In the genomic region with DNA sequence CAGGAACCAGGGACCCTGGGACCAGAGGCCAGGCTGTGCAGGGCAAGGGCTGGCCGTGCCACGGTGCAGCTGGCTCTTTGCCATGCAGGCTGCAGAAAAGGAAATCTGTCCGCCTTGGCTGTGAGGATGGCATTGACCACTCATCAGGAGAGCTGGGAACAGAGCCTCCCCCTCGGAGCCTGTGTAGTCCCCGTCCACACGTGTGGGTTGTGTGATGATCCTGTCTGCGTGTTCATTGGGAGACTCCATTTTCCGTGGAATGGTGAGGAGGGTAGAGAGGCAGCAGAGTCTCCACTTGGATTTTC, we compare ENCODE assay signal across 12 cellular contexts. TPM values are rescaled to one million over a fixed set of nuclear protein-coding genes. Genes with fewer than 3 reads are reported as not detected.
A peak's percentile ranks its signal among the peaks of the same experiment; 100 is the strongest.
DNase-seq lines count a peak whose midpoint lies in the region; ATAC-seq, FAIRE-seq and TF ChIP-seq lines count a peak whose summit lies in the region.
"Had no signal": no experiment of that assay in that cellular context is flagged by ENCODE, and none has a peak within 500 bp of the region (broad histone marks: within the 10 kb centered on the region; RNA-seq: fewer than 3 reads in every experiment).

No MANE protein-coding gene starts in this region.

- no peak for TF ChIP-seq CTCF in SK-N-SH (IDR thresholded peaks at IDR 0.05)
- TF ChIP-seq CTCF in K562 (IDR thresholded peaks at IDR 0.05 in 2 of 3, conservative IDR thresholded peaks at IDR 0.05 in 1 of 3; ENCODE audit: insufficient read depth in 2 of 3, low read depth in 1 of 3, low read length in 3 of 3), result no peak
- no peak for TF ChIP-seq CTCF in testis (IDR thresholded peaks at IDR 0.05)

- H3K9me2 ChIP-seq in SK-N-SH, result no peaks in the 10 kb centered on the region

- no peak for TF ChIP-seq POLR2A in K562 (conservative IDR thresholded peaks at IDR 0.05)
- TF ChIP-seq POLR2A in testis (IDR thresholded peaks at IDR 0.05), result no peak

- TF ChIP-seq EP300 in SK-N-SH (IDR thresholded peaks at IDR 0.05; ENCODE audit: borderline replicate concordance in 1 of 2, low read depth in 1 of 2, low read length in 1 of 2) (no peak), K562 (IDR thresholded peaks at IDR 0.05; ENCODE audit: low read length) (no peak)

- no peak for FAIRE-seq in K562 (lab: Jason Lieb, UNC)
- FAIRE-seq: H54, RCC 7860 had no signal

- TF ChIP-seq RAD21 in SK-N-SH (IDR thresholded peaks at IDR 0.05; ENCODE audit: low read length) (no peak), K562 (CRISPR knock-in tag; conservative IDR thresholded peaks at IDR 0.05 in 1 of 2, IDR thresholded peaks at IDR 0.05 in 1 of 2) (no peak)

- H3F3A ChIP-seq in SK-N-SH (replicated peaks; ENCODE audit: insufficient read depth), result peaks cover 13% of the 10 kb centered on the region

- 72% methylated on average over 4 of the region's 8 CpGs for WGBS in SK-N-SH (ENCODE audit: low lambda C conversion rate)
- WGBS in K562 (ENCODE audit: insufficient coverage, low coverage, missing lambda C conversion rate), result 78% methylated on average over 8 of the region's 8 CpGs
- 28 to 43% methylated on average over 8 of the region's 8 CpGs for WGBS in testis, 2 donors

- no peak overlapping the region for H3K9ac ChIP-seq in SK-N-SH
- H3K9ac ChIP-seq in K562 (ENCODE audit: insufficient read depth in 1 of 2, low read depth in 2 of 2, low read length in 2 of 2), result peak overlapping the region in 1 of 2 experiments; percentile 60; a peak in 1 of 4 replicates
- H3K9ac ChIP-seq in iPS-20b (ENCODE audit: low read depth, low read length), result peak overlapping the region; percentile 70

- H3K4me1 ChIP-seq in SK-N-SH (ENCODE audit: control insufficient read depth in 1 of 2, insufficient read depth in 2 of 2, low read depth in 1 of 2, low read length in 1 of 2) (peaks cover 5 to 19% of the 10 kb centered on the region in 2 experiments; a peak in 1 of 4 replicates), K562 (replicated peaks in 1 of 2; ENCODE audit: control insufficient read depth in 2 of 2, insufficient read depth in 2 of 2, low read length in 2 of 2) (peaks cover 11 to 38% of the 10 kb centered on the region in 2 experiments; a peak in 4 of 5 replicates), iPS-20b (ENCODE audit: insufficient read depth, low read length) (peaks cover 62% of the 10 kb centered on the region), testis (peaks cover 69% of the 10 kb centered on the region)

- H3K9me1 ChIP-seq in K562 (ENCODE audit: control insufficient read depth, insufficient read depth, low read length), result peaks cover 10% of the 10 kb centered on the region

- H3K36me3 ChIP-seq in SK-N-SH (replicated peaks in 1 of 2; ENCODE audit: control insufficient read depth in 1 of 2, insufficient read depth in 2 of 2, low read length in 1 of 2) (no peaks in the 10 kb centered on the region), K562 (ENCODE audit: control insufficient read depth, insufficient read depth, low read length) (peaks cover 18% of the 10 kb centered on the region; the same call in 1 of the 3 replicates), iPS-20b (ENCODE audit: insufficient read depth, low read depth, low read length) (peaks cover 10% of the 10 kb centered on the region; the same call in 1 of the 2 replicates), testis (ENCODE audit: low read depth, missing control alignments) (no peaks in the 10 kb centered on the region)

- H3K4me2 ChIP-seq in SK-N-SH, result no peak overlapping the region
- H3K4me2 ChIP-seq in K562 (ENCODE audit: insufficient read depth, low read length), result no peak overlapping the region

- POLR2A ChIA-PET in SK-N-SH (lab: Yijun Ruan, JAX) (no interaction called here), K562 (lab: Yijun Ruan, JAX) (no interaction called here)

- ATAC-seq in SK-N-SH treated with all-trans-retinoic acid at 6 μM for 48 hours, result no peak
- no peak for ATAC-seq in K562
- ATAC-seq in left colon, result no peak
- no peak for ATAC-seq in GM19455 (IDR thresholded peaks at IDR 0.05; ENCODE audit: unreplicated experiment)

- no TSS peak for BruUV-seq in K562 (replicated peaks; lab: Mats Ljungman, UMichigan)

- H3K4me3 ChIP-seq in SK-N-SH (ENCODE audit: low read depth in 2 of 2, low read length in 1 of 2) (no peak overlapping the region), K562 (no peak overlapping the region), iPS-20b (ENCODE audit: low read length) (peak overlapping the region; percentile 45; the same call in 1 of the 2 replicates), testis (no peak overlapping the region)
- H3K4me3 ChIP-seq: lung had no signal

- H4K20me1 ChIP-seq in SK-N-SH (ENCODE audit: insufficient read depth) (peaks cover 84% of the 10 kb centered on the region), K562 (replicated peaks; ENCODE audit: control insufficient read depth, insufficient read depth, low read length) (peaks cover 11% of the 10 kb centered on the region; the same call in 1 of the 2 replicates)

- H3K9me3 ChIP-seq in SK-N-SH (no peaks in the 10 kb centered on the region), K562 (replicated peaks; ENCODE audit: control insufficient read depth, insufficient read depth, low read depth, low read length) (no peaks in the 10 kb centered on the region), iPS-20b (ENCODE audit: insufficient read depth, low read depth, low read length) (no peaks in the 10 kb centered on the region), testis (no peaks in the 10 kb centered on the region)

- peak overlapping the region in 1 of 2 experiments; percentile 4; a peak in 1 of 4 replicates for H3K27ac ChIP-seq in SK-N-SH (ENCODE audit: low read depth in 2 of 2, low read length in 1 of 2)
- no peak overlapping the region for H3K27ac ChIP-seq in K562 (ENCODE audit: extremely low read depth, low read depth, low read length)
- peak overlapping the region; percentile 63 for H3K27ac ChIP-seq in iPS-20b (ENCODE audit: low read length)
- peak overlapping the region; percentile 71 to 73 for H3K27ac ChIP-seq in testis

- no peaks in the 10 kb centered on the region for H3K27me3 ChIP-seq in SK-N-SH (ENCODE audit: insufficient read depth)
- H3K27me3 ChIP-seq in K562 (ENCODE audit: control insufficient read depth in 2 of 2, insufficient read depth in 2 of 2, low read length in 2 of 2), result no peaks in the 10 kb centered on the region
- H3K27me3 ChIP-seq in iPS-20b (ENCODE audit: insufficient read depth, low read length), result no peaks in the 10 kb centered on the region
- no peaks in the 10 kb centered on the region for H3K27me3 ChIP-seq in testis

- CTCF ChIA-PET in SK-N-SH (lab: Yijun Ruan, JAX), result interaction anchor here (0.9 kb wide), 1 partner anchor 17 kb away, joined by 3 read pairs; no protein-coding TSS in a partner anchor
- CTCF ChIA-PET in K562 (lab: Yijun Ruan, JAX; ENCODE audit: low intra/inter-chr PET ratio), result no interaction called here

- intact Hi-C loops in K562 (cut with micrococcal nuclease), result loop anchor here (5.0 kb wide), 1 partner anchor 44 kb away; no protein-coding TSS in a partner anchor
- intact Hi-C loops in testis (cut with DNase I; ENCODE audit: low total_unique reads), result no loop called here
- intact Hi-C loops in left colon (cut with DNase I, micrococcal nuclease), result no loop called here

- H3K79me2 ChIP-seq in SK-N-SH (ENCODE audit: insufficient read depth) (peaks cover 92% of the 10 kb centered on the region), K562 (ENCODE audit: control insufficient read depth, insufficient read depth, low read length) (peaks cover 86% of the 10 kb centered on the region)

- in situ Hi-C loops in K562 (cut with MboI), result no loop called here

- peak; percentile 53 for DNase-seq in SK-N-SH
- no peak for DNase-seq in K562 (ENCODE audit: extremely low read depth in 1 of 4, low spot score in 3 of 4)
- DNase-seq in testis, result peak; percentile 75
- DNase-seq in left colon, result no peak
- DNase-seq in NCI-H774 (lab: John Stamatoyannopoulos, UW), result no peak
- DNase-seq: stimulated activated CD4-positive, alpha-beta T cell treated with anti-CD3 and anti-CD28 coated beads, Interleukin-15, amount 100 ng/mL, for 24 hours had no signal

- H2AFZ ChIP-seq in SK-N-SH (ENCODE audit: low read depth) (no peak overlapping the region), K562 (ENCODE audit: low read depth, low read length) (no peak overlapping the region)

TF ChIP-seq in SK-N-SH, 30 proteins besides CTCF, POLR2A, EP300 and RAD21 (continues in another document):
- TF ChIP-seq POLR2AphosphoS5 (IDR thresholded peaks at IDR 0.05; ENCODE audit: low read depth, low read length), result no peak
- TF ChIP-seq ELF1 (IDR thresholded peaks at IDR 0.05), result no peak
- no peak for TF ChIP-seq MXI1 (IDR thresholded peaks at IDR 0.05; ENCODE audit: low read depth, low read length)

TF ChIP-seq in SK-N-SH treated with all-trans-retinoic acid at 6 μM for 48 hours, 23 proteins besides CTCF, POLR2A, EP300 and RAD21 (continues in another document):
- TF ChIP-seq ZFP30 (CRISPR knock-in tag; IDR thresholded peaks at IDR 0.05) (no peak), ZFP3 (CRISPR knock-in tag; IDR thresholded peaks at IDR 0.05) (no peak)

TF ChIP-seq in K562, 482 proteins besides CTCF, POLR2A, EP300 and RAD21 (continues in another document):
- TF ChIP-seq ZNF699 (CRISPR knock-in tag; IDR thresholded peaks at IDR 0.05; ENCODE audit: insufficient replicate concordance) (no peak), ZC3H11A (IDR thresholded peaks at IDR 0.05; ENCODE audit: low read depth, low read length) (no peak), NFIC (IDR thresholded peaks at IDR 0.05) (peak; percentile 32; the same call in 1 of the 2 replicates)

RNA-seq across cellular contexts. Expression of gene EHMT1, which starts 47.7 kb away (rescaled TPM):
- polyA plus RNA-seq in SK-N-SH (2012; rRNA removed) (38.3 and 39.5 TPM in 2 replicates), K562 (2011; rRNA removed) (26.9 and 31.3 TPM in 2 replicates), K562 (2014; fragmentation: Illumina TruSeq; extraction: Trizol) (36.4 and 44.9 TPM in 2 replicates), K562 (2014; fragmentation: Nextera tagmentation; extraction: Ambion mirVana) (1 to 10 TPM; 2.2 to 3.8 TPM), K562 (2014; rRNA removed) (48.9 and 59.2 TPM in 2 replicates), testis (ENCODE audit: insufficient read depth, low read depth, low replicate concordance) (116 TPM)
- polyA plus RNA-seq in SK-N-SH (2012; cell fraction: cytosol; rRNA removed), result 21.7 and 29.5 TPM in 2 replicates
- 140 and 184 TPM in 2 replicates for polyA plus RNA-seq in SK-N-SH (2012; cell fraction: nucleus; rRNA removed)
- 167 and 212 TPM in 2 replicates for total RNA-seq in K562 (2011; cell fraction: chromatin; rRNA removed; ENCODE audit: low replicate concordance)
- 102 and 111 TPM in 2 replicates for total RNA-seq in K562 (2011; cell fraction: nucleolus; rRNA removed)
- 119 and 135 TPM in 2 replicates for total RNA-seq in K562 (2011; cell fraction: nucleoplasm; rRNA removed)
- total RNA-seq in K562 (2014; rRNA removed) (63.8 and 69.8 TPM in 2 replicates), K562 (2014; rRNA removed; fragmentation: Illumina TruSeq; extraction: Trizol) (25.6 and 31.9 TPM in 2 replicates), K562 (2015; rRNA removed; fragmentation: Illumina TruSeq; extraction: Trizol) (41.4 and 42.8 TPM in 2 replicates), K562 (2021) (76.0 and 80.3 TPM in 2 replicates), testis (100 to 1,000 TPM; 193 to 207 TPM), left colon (10 to 100 TPM; 72.2 to 98.4 TPM)
- 24.1 and 49.2 TPM in 2 replicates for polyA plus RNA-seq in K562 (2011; cell fraction: cytosol; rRNA removed)
- polyA plus RNA-seq in K562 (2011; cell fraction: nucleus; rRNA removed), result 85.2 and 132 TPM in 2 replicates
- polyA plus RNA-seq in K562 (2012), result 38.1 and 40.2 TPM in 2 replicates
- polyA minus RNA-seq in K562 (2011; rRNA and poly(A)+ RNA removed), result 46.2 and 56.3 TPM in 2 replicates
- polyA minus RNA-seq in K562 (2011; cell fraction: cytosol; rRNA and poly(A)+ RNA removed), result 46.2 and 48.9 TPM in 2 replicates
- polyA minus RNA-seq in K562 (2011; cell fraction: nucleus; rRNA and poly(A)+ RNA removed), result 35.8 and 47.0 TPM in 2 replicates

Comparison
In these comparisons a context has a peak if more than half of its experiments do, and no peak if none do; other contexts are left out.
1. DNase-seq: peak in SK-N-SH (single experiment) and testis (single experiment); none in K562 (0 of 4), left colon (0 of 2) and NCI-H774 (single experiment).
2. Of the 27 proteins assayed by ChIP-seq in both K562 and SK-N-SH: peak only in K562: NFIC; only in SK-N-SH: none; in both: none; in neither: 26.